ENCODE assay signal across 8 cellular contexts in the genomic region with DNA sequence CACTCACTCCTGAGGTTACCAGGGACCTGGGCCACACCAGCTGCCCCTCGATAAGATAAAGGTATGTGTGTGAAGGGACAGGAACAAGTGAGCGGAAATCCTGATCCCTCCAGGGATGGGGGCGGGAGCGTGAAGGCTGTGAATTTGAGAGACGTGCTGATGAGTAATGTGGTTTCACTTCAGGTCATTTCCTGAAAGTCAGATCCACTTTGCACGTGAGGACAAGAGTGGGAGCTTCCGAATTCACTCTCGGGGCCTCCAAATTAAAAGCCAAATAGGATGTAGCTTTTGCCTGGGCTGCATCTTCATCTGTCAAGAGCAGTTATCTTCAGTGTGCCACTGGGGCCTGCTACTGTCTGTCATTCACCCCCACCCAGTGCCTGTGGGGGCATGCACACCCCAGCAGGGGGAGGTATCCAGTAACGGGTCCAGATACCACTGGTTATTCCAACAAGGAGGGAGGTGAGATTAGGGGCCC.
DNase-seq lines count a peak whose midpoint lies in the region; ATAC-seq and TF ChIP-seq lines count a peak whose summit lies in the region.

No MANE protein-coding gene starts in this region.

- peaks cover 3% of the 10 kb centered on the region for H3K27me3 Mint-ChIP-seq in endodermal cell (ENCODE audit: insufficient read depth)

- H3K4me3 ChIP-seq in endodermal cell (ENCODE audit: low read length) = no peak overlapping the region

- H3K27me3 ChIP-seq in endodermal cell (ENCODE audit: control insufficient read depth, insufficient read depth, low read length, poor library complexity, severe bottlenecking) = no peaks in the 10 kb centered on the region

- DNase-seq in GM20000 (ENCODE audit: low spot score) = peak; percentile 48
- DNase-seq in RWPE1 (ENCODE audit: low spot score) = peak; percentile 79
- DNase-seq in endodermal cell = peak; percentile 91
- peak; percentile 36 to 63 for DNase-seq in stimulated activated CD4-positive, alpha-beta T cell treated with anti-CD3 and anti-CD28 coated beads, Interleukin-4, amount 100 ng/mL, for 48 hours (ENCODE audit: low read depth in 2 of 2)
- DNase-seq in mesenteric fat pad (ENCODE audit: low spot score) = no peak

- peaks cover 68% of the 10 kb centered on the region for H3K4me1 Mint-ChIP-seq in endodermal cell

- no peak overlapping the region for H3K9ac ChIP-seq in endodermal cell (ENCODE audit: extremely low read depth, low read length, poor library complexity, severe bottlenecking)

- POLR2A ChIA-PET in RWPE1 (lab: Yijun Ruan, JAX; ENCODE audit: low non-redundant PET) = no interaction called here

- H3K4me3 Mint-ChIP-seq in endodermal cell = no peak overlapping the region

- no peaks in the 10 kb centered on the region for H3K36me3 ChIP-seq in endodermal cell (ENCODE audit: control insufficient read depth, insufficient read depth, low read length)

- 30 to 48% methylated on average over 7 to 9 of the region's 9 CpGs for WGBS in endodermal cell (ENCODE audit: insufficient coverage in 1 of 2, insufficient read length in 1 of 2), 2 experiments

- no peaks in the 10 kb centered on the region for H3K36me3 Mint-ChIP-seq in endodermal cell (ENCODE audit: low read depth)

- H3K27ac ChIP-seq in RWPE1 = peak overlapping the region; percentile 86
- H3K27ac ChIP-seq in endodermal cell (ENCODE audit: low read depth, low read length) = no peak overlapping the region

- CTCF ChIA-PET in RWPE1 (lab: Yijun Ruan, JAX) = no interaction called here

- H3K27ac Mint-ChIP-seq in endodermal cell = peak overlapping the region; percentile 36

- no peak for ATAC-seq in GM21381 (IDR thresholded peaks at IDR 0.05; ENCODE audit: unreplicated experiment)
- no peak for ATAC-seq in GM21737 (IDR thresholded peaks at IDR 0.05; ENCODE audit: unreplicated experiment)
- no peak for ATAC-seq in GM21528 (IDR thresholded peaks at IDR 0.05; ENCODE audit: low FRiP score, unreplicated experiment)

- no peaks in the 10 kb centered on the region for H3K9me3 ChIP-seq in endodermal cell (ENCODE audit: control insufficient read depth, low read length)

- H3K9me3 Mint-ChIP-seq in endodermal cell = no peaks in the 10 kb centered on the region

- TF ChIP-seq CTCF in GM20000 (IDR thresholded peaks at IDR 0.05; ENCODE audit: extremely low read depth, missing control alignments) = no peak
- no peak for TF ChIP-seq CTCF in RWPE1 (conservative IDR thresholded peaks at IDR 0.05; ENCODE audit: low read depth)
- TF ChIP-seq CTCF in endodermal cell (conservative IDR thresholded peaks at IDR 0.05) = peak; percentile 64

- H3K4me1 ChIP-seq in endodermal cell (ENCODE audit: control insufficient read depth, insufficient read depth, low read length) = peaks cover 28% of the 10 kb centered on the region
